In genomic region chr3:35592589-35593295, GRCh38 we compare ENCODE assay signal across 24 cellular contexts. TPM values are rescaled to one million over a fixed set of nuclear protein-coding genes. Genes with fewer than 3 reads are reported as not detected.
DNase-seq lines count a peak whose midpoint lies in the region; ATAC-seq and TF ChIP-seq lines count a peak whose summit lies in the region.
"Had no signal": no experiment of that assay in that cellular context is flagged by ENCODE, and none has a peak within 500 bp of the region (broad histone marks: within the 10 kb centered on the region; RNA-seq: fewer than 3 reads in every experiment).

No MANE protein-coding gene starts in this region.

- peak overlapping the region; percentile 8 to 75 (median 32) for H3K4me3 Mint-ChIP-seq in naive B cell
- no peak overlapping the region for H3K4me3 Mint-ChIP-seq in mesothelial cell of epicardium
- H3K4me3 Mint-ChIP-seq: activated CD4-positive, alpha-beta T cell treated with anti-CD3 and anti-CD28 coated beads, Interleukin-2, amount 10 ng/mL, durations not matched to agents 24 days and 14 days; neural progenitor cell had no signal

- no peak overlapping the region for H3K4me3 ChIP-seq in aorta (ENCODE audit: low read length in 2 of 2)
- H3K4me3 ChIP-seq: esophagus muscularis mucosa, GM23248, neural progenitor cell, testis had no signal

- H3K27me3 ChIP-seq in aorta (ENCODE audit: control insufficient read depth in 1 of 2, insufficient read depth in 2 of 2, low read length in 1 of 2) = no peaks in the 10 kb centered on the region
- H3K27me3 ChIP-seq: esophagus muscularis mucosa, neural progenitor cell, testis had no signal

- peak overlapping the region in 2 of 6 donors; percentile 65 to 75 for H3K27ac Mint-ChIP-seq in naive B cell
- H3K27ac Mint-ChIP-seq in mesothelial cell of epicardium = no peak overlapping the region
- H3K27ac Mint-ChIP-seq: activated CD4-positive, alpha-beta T cell treated with anti-CD3 and anti-CD28 coated beads, Interleukin-2, amount 10 ng/mL, durations not matched to agents 24 days and 14 days; neural progenitor cell had no signal

- ATAC-seq in GM18870 (IDR thresholded peaks at IDR 0.05; ENCODE audit: unreplicated experiment) = peak; percentile 77
- ATAC-seq in GM21786 (IDR thresholded peaks at IDR 0.05; ENCODE audit: unreplicated experiment) = peak; percentile 61
- ATAC-seq in HG03342 (IDR thresholded peaks at IDR 0.05; ENCODE audit: unreplicated experiment) = peak; percentile 66
- peak in 1 of 2 donors; percentile 43 for ATAC-seq in naive B cell (ENCODE audit: low read depth in 2 of 2)
- ATAC-seq in aorta (ENCODE audit: low FRiP score) = no peak
- ATAC-seq: HepG2, left colon had no signal

- H3K27me3 Mint-ChIP-seq in naive B cell (no peaks in the 10 kb centered on the region), mesothelial cell of epicardium (ENCODE audit: low read depth) (no peaks in the 10 kb centered on the region)
- H3K27me3 Mint-ChIP-seq: activated CD4-positive, alpha-beta T cell treated with anti-CD3 and anti-CD28 coated beads, Interleukin-2, amount 10 ng/mL, durations not matched to agents 24 days and 14 days had no signal

- no peak overlapping the region for H3K27ac ChIP-seq in aorta (ENCODE audit: low read depth in 1 of 2, low read length in 2 of 2)
- H3K27ac ChIP-seq: esophagus muscularis mucosa, GM23248, neural progenitor cell, testis had no signal

- H3K4me1 Mint-ChIP-seq in naive B cell = peaks cover 23 to 48% (median 36%) of the 10 kb centered on the region in 3 donors
- H3K4me1 Mint-ChIP-seq in mesothelial cell of epicardium = peaks cover 11% of the 10 kb centered on the region
- H3K4me1 Mint-ChIP-seq: activated CD4-positive, alpha-beta T cell treated with anti-CD3 and anti-CD28 coated beads, Interleukin-2, amount 10 ng/mL, durations not matched to agents 24 days and 14 days had no signal

- TF ChIP-seq CTCF in mesothelial cell of epicardium (IDR thresholded peaks at IDR 0.05; ENCODE audit: unreplicated experiment) = no peak

- H3K4me1 ChIP-seq in aorta (ENCODE audit: control insufficient read depth in 1 of 2, insufficient read depth in 2 of 2, low read length in 2 of 2) = no peaks in the 10 kb centered on the region
- H3K4me1 ChIP-seq: esophagus muscularis mucosa, testis had no signal

- no peak for DNase-seq in naive B cell
- DNase-seq in retina = no peak
- no peak for DNase-seq in T-helper 2 cell
- DNase-seq in aorta = no peak
- no peak for DNase-seq in mesothelial cell of epicardium (ENCODE audit: low spot score in 2 of 2, unreplicated experiment in 2 of 2)
- DNase-seq: activated CD4-positive, alpha-beta T cell treated with anti-CD3 and anti-CD28 coated beads, Interleukin-2, amount 10 ng/mL, durations not matched to agents 24 days and 14 days; activated gamma-delta T cell treated with Interleukin-2 at 50 U/mL for 16 hours; amygdala; caudate nucleus; EL; GM23248; left colon; midbrain; NCI-H1436 treated with DMSO at 0.1 percent for 48 hours; NCI-H345; NK-92 treated with Interleukin-12 subunit alpha and Interleukin-12 subunit beta, amount 100 ng/mL, for 24 hours; testis had no signal

- H3K36me3 ChIP-seq in aorta (ENCODE audit: control insufficient read depth in 1 of 2, insufficient read depth in 2 of 2, low read length in 1 of 2) = no peaks in the 10 kb centered on the region
- H3K36me3 ChIP-seq: esophagus muscularis mucosa, neural progenitor cell had no signal

- no peaks in the 10 kb centered on the region for H3K9me3 ChIP-seq in aorta (ENCODE audit: control insufficient read depth, low read length)
- H3K9me3 ChIP-seq: esophagus muscularis mucosa, testis had no signal

- H3K36me3 Mint-ChIP-seq in naive B cell = no peaks in the 10 kb centered on the region
- H3K36me3 Mint-ChIP-seq in mesothelial cell of epicardium = no peaks in the 10 kb centered on the region
- H3K36me3 Mint-ChIP-seq: neural progenitor cell had no signal

- 59 to 61% methylated on average over 5 of the region's 5 CpGs for WGBS in aorta, 2 donors

- peaks cover 0 to 7% (median 0%) of the 10 kb centered on the region in 7 donors for H3K9me3 Mint-ChIP-seq in naive B cell
- peaks cover 11% of the 10 kb centered on the region for H3K9me3 Mint-ChIP-seq in mesothelial cell of epicardium

- intact Hi-C loops in aorta (cut with DNase I) = no loop called here

RNA-seq across cellular contexts. Expression of gene ARPP21, which starts 46.6 kb away (rescaled TPM):
- 1 to 10 TPM in 1 of 6 donors, under 1 TPM in 1, not detected in 4; 0.82 to 1.4 TPM for polyA plus RNA-seq in naive B cell (ENCODE audit: low read depth in 6 of 6)
- total RNA-seq in aorta = 1 to 10 TPM; 1.8 to 3.0 TPM
- polyA plus RNA-seq in aorta = 1 to 10 TPM; 6.9 to 9.5 TPM
- total RNA-seq in mesothelial cell of epicardium = 0.67 to 1.1 TPM (median 0.68 TPM) in 3 replicates
- total RNA-seq: activated CD4-positive, alpha-beta T cell treated with anti-CD3 and anti-CD28 coated beads, Interleukin-2, amount 10 ng/mL, durations not matched to agents 24 days and 14 days; GM23248; HepG2; M059J had no signal
- polyA plus RNA-seq: GM23248, HepG2 had no signal
